Comparison of ENCODE assay signal across 13 cellular contexts in genomic region chr17:82302991-82303943, GRCh38. TPM values are rescaled to one million over a fixed set of nuclear protein-coding genes. Genes with fewer than 3 reads are reported as not detected.
DNase-seq lines count a peak whose midpoint lies in the region; ATAC-seq, FAIRE-seq and TF ChIP-seq lines count a peak whose summit lies in the region.
"Had no signal": no experiment of that assay in that cellular context is flagged by ENCODE, and none has a peak within 500 bp of the region (broad histone marks: within the 10 kb centered on the region; RNA-seq: fewer than 3 reads in every experiment).

No MANE protein-coding gene starts in this region.

- TF ChIP-seq RAD21 in SK-N-SH (IDR thresholded peaks at IDR 0.05; ENCODE audit: low read length) (no peak), K562 (CRISPR knock-in tag; conservative IDR thresholded peaks at IDR 0.05 in 1 of 2, IDR thresholded peaks at IDR 0.05 in 1 of 2) (no peak)

- WGBS in SK-N-SH (ENCODE audit: low lambda C conversion rate) = 80% methylated on average over 15 of the region's 35 CpGs
- WGBS in K562 (ENCODE audit: insufficient coverage, low coverage, missing lambda C conversion rate) = 63% methylated on average over 34 of the region's 35 CpGs
- 88 to 89% methylated on average over 32 to 34 of the region's 35 CpGs for WGBS in GM23248 (ENCODE audit: low coverage in 1 of 2, low lambda C conversion rate in 2 of 2, missing lambda C conversion rate in 2 of 2), 2 experiments

- H3F3A ChIP-seq in SK-N-SH (replicated peaks; ENCODE audit: insufficient read depth) (no peaks in the 10 kb centered on the region), GM23248 (ENCODE audit: insufficient read depth) (no peaks in the 10 kb centered on the region; the same call in 1 of the 2 replicates)

- H3K36me3 ChIP-seq in SK-N-SH (replicated peaks in 1 of 2; ENCODE audit: control insufficient read depth in 1 of 2, insufficient read depth in 2 of 2, low read length in 1 of 2) (no peaks in the 10 kb centered on the region), K562 (ENCODE audit: control insufficient read depth, insufficient read depth, low read length) (no peaks in the 10 kb centered on the region), GM23248 (ENCODE audit: low read depth) (no peaks in the 10 kb centered on the region)
- H3K36me3 ChIP-seq: neural progenitor cell had no signal

- H3K4me3 ChIP-seq in SK-N-SH (ENCODE audit: low read depth in 2 of 2, low read length in 1 of 2) (no peak overlapping the region), K562 (no peak overlapping the region), GM23248 (no peak overlapping the region)
- H3K4me3 ChIP-seq: neural progenitor cell had no signal

- H2AFZ ChIP-seq in SK-N-SH (ENCODE audit: low read depth) (no peak overlapping the region), K562 (ENCODE audit: low read depth, low read length) (peak overlapping the region; percentile 54; the same call in 1 of the 2 replicates), GM23248 (no peak overlapping the region)
- H2AFZ ChIP-seq: neural progenitor cell had no signal

- H3K9me2 ChIP-seq in SK-N-SH (no peaks in the 10 kb centered on the region), GM23248 (ENCODE audit: insufficient read depth) (no peaks in the 10 kb centered on the region)

- no peaks in the 10 kb centered on the region for H3K9me3 ChIP-seq in SK-N-SH
- H3K9me3 ChIP-seq in K562 (replicated peaks; ENCODE audit: control insufficient read depth, insufficient read depth, low read depth, low read length) = no peaks in the 10 kb centered on the region
- H3K9me3 ChIP-seq in GM23248 (ENCODE audit: low read depth) = no peaks in the 10 kb centered on the region

- ATAC-seq in SK-N-SH treated with all-trans-retinoic acid at 6 μM for 48 hours = no peak
- no peak for ATAC-seq in K562
- no peak for ATAC-seq in stimulated activated effector memory CD8-positive, alpha-beta T cell treated with anti-CD3 and anti-CD28 coated beads, Interleukin-12 subunit alpha, Interleukin-12 subunit beta, amount 100 ng/mL, for 72 hours

- TF ChIP-seq POLR2A in K562 (conservative IDR thresholded peaks at IDR 0.05) = no peak

- H3K9me1 ChIP-seq in K562 (ENCODE audit: control insufficient read depth, insufficient read depth, low read length) = no peaks in the 10 kb centered on the region

- H3K4me1 Mint-ChIP-seq in T-helper 2 cell treated with Interferon-gamma antibody and Interleukin-4, amounts not matched to agents 5 μg/mL and 100 μg/mL, for 36 hours (ENCODE audit: low read depth) = peaks cover 56% of the 10 kb centered on the region
- peaks cover 83% of the 10 kb centered on the region for H3K4me1 Mint-ChIP-seq in stimulated activated effector memory CD8-positive, alpha-beta T cell treated with anti-CD3 and anti-CD28 coated beads, Interleukin-12 subunit alpha, Interleukin-12 subunit beta, amount 100 ng/mL, for 72 hours

- H4K20me1 ChIP-seq in SK-N-SH (ENCODE audit: insufficient read depth) = no peaks in the 10 kb centered on the region
- H4K20me1 ChIP-seq in K562 (replicated peaks; ENCODE audit: control insufficient read depth, insufficient read depth, low read length) = no peaks in the 10 kb centered on the region
- no peaks in the 10 kb centered on the region for H4K20me1 ChIP-seq in GM23248 (ENCODE audit: insufficient read depth)

- no peaks in the 10 kb centered on the region for H3K79me2 ChIP-seq in SK-N-SH (ENCODE audit: insufficient read depth)
- H3K79me2 ChIP-seq in K562 (ENCODE audit: control insufficient read depth, insufficient read depth, low read length) = no peaks in the 10 kb centered on the region
- no peaks in the 10 kb centered on the region for H3K79me2 ChIP-seq in GM23248 (ENCODE audit: insufficient read depth)

- TF ChIP-seq EP300 in SK-N-SH (IDR thresholded peaks at IDR 0.05; ENCODE audit: borderline replicate concordance in 1 of 2, low read depth in 1 of 2, low read length in 1 of 2) = no peak
- TF ChIP-seq EP300 in K562 (IDR thresholded peaks at IDR 0.05; ENCODE audit: low read length) = no peak

- intact Hi-C loops in K562 (cut with micrococcal nuclease) = no loop called here

- no peak overlapping the region for H3K9ac ChIP-seq in SK-N-SH
- H3K9ac ChIP-seq in K562 (ENCODE audit: insufficient read depth in 1 of 2, low read depth in 2 of 2, low read length in 2 of 2) = peak overlapping the region in 1 of 2 experiments; percentile 65; a peak in 3 of 4 replicates
- no peak overlapping the region for H3K9ac ChIP-seq in GM23248
- H3K9ac ChIP-seq: neural progenitor cell had no signal

- H3K4me2 ChIP-seq in SK-N-SH (no peak overlapping the region), K562 (ENCODE audit: insufficient read depth, low read length) (no peak overlapping the region), GM23248 (ENCODE audit: unreplicated experiment) (no peak overlapping the region)
- H3K4me2 ChIP-seq: neural progenitor cell had no signal

- FAIRE-seq in K562 (lab: Jason Lieb, UNC) = no peak
- FAIRE-seq: keratinocyte had no signal

- H3K4me3 Mint-ChIP-seq in T-helper 2 cell treated with Interferon-gamma antibody and Interleukin-4, amounts not matched to agents 5 μg/mL and 100 μg/mL, for 36 hours = peak overlapping the region; percentile 81
- H3K4me3 Mint-ChIP-seq in stimulated activated effector memory CD8-positive, alpha-beta T cell treated with anti-CD3 and anti-CD28 coated beads, Interleukin-12 subunit alpha, Interleukin-12 subunit beta, amount 100 ng/mL, for 72 hours = peak overlapping the region; percentile 93

- CTCF ChIA-PET in SK-N-SH (lab: Yijun Ruan, JAX) (interaction anchor here (0.9 to 15.1 kb wide), 7 partner anchors 14 to 113 kb away, joined by 3 to 184 read pairs (median 4); partner anchors contain the start of genes HEXD and OGFOD3), K562 (lab: Yijun Ruan, JAX; ENCODE audit: low intra/inter-chr PET ratio) (no interaction called here)

- H3K9me3 Mint-ChIP-seq in T-helper 2 cell treated with Interferon-gamma antibody and Interleukin-4, amounts not matched to agents 5 μg/mL and 100 μg/mL, for 36 hours = no peaks in the 10 kb centered on the region
- no peaks in the 10 kb centered on the region for H3K9me3 Mint-ChIP-seq in stimulated activated effector memory CD8-positive, alpha-beta T cell treated with anti-CD3 and anti-CD28 coated beads, Interleukin-12 subunit alpha, Interleukin-12 subunit beta, amount 100 ng/mL, for 72 hours
- H3K9me3 Mint-ChIP-seq: neural progenitor cell had no signal

- POLR2A ChIA-PET in SK-N-SH (lab: Yijun Ruan, JAX) = interaction anchor here (0.6 to 1.3 kb wide), 2 partner anchors 10 to 49 kb away, joined by 4 to 5 read pairs; no protein-coding TSS in a partner anchor
- POLR2A ChIA-PET in K562 (lab: Yijun Ruan, JAX) = interaction anchor here (0.5 to 1.7 kb wide), 5 partner anchors 8 to 42 kb away, joined by 3 to 5 read pairs (median 4); no protein-coding TSS in a partner anchor

- TF ChIP-seq CTCF in SK-N-SH (IDR thresholded peaks at IDR 0.05) (no peak), K562 (IDR thresholded peaks at IDR 0.05 in 2 of 3, conservative IDR thresholded peaks at IDR 0.05 in 1 of 3; ENCODE audit: insufficient read depth in 2 of 3, low read depth in 1 of 3, low read length in 3 of 3) (no peak)

- no TSS peak for BruUV-seq in K562 (replicated peaks; lab: Mats Ljungman, UMichigan)

- H3K27me3 Mint-ChIP-seq in T-helper 2 cell treated with Interferon-gamma antibody and Interleukin-4, amounts not matched to agents 5 μg/mL and 100 μg/mL, for 36 hours (ENCODE audit: low read depth) = no peaks in the 10 kb centered on the region

- in situ Hi-C loops in K562 (cut with MboI) (no loop called here), GM23248 (cut with MboI) (no loop called here)

- H3K4me1 ChIP-seq in SK-N-SH (ENCODE audit: control insufficient read depth in 1 of 2, insufficient read depth in 2 of 2, low read depth in 1 of 2, low read length in 1 of 2) (peaks cover 7 to 24% of the 10 kb centered on the region in 2 experiments; a peak in 3 of 4 replicates), K562 (replicated peaks in 1 of 2; ENCODE audit: control insufficient read depth in 2 of 2, insufficient read depth in 2 of 2, low read length in 2 of 2) (peaks cover 38 to 70% of the 10 kb centered on the region in 2 experiments), GM23248 (ENCODE audit: insufficient read depth) (peaks cover 5% of the 10 kb centered on the region)

- peak overlapping the region; percentile 75 for H3K27ac Mint-ChIP-seq in T-helper 2 cell treated with Interferon-gamma antibody and Interleukin-4, amounts not matched to agents 5 μg/mL and 100 μg/mL, for 36 hours
- peak overlapping the region; percentile 100 for H3K27ac Mint-ChIP-seq in stimulated activated effector memory CD8-positive, alpha-beta T cell treated with anti-CD3 and anti-CD28 coated beads, Interleukin-12 subunit alpha, Interleukin-12 subunit beta, amount 100 ng/mL, for 72 hours
- H3K27ac Mint-ChIP-seq: neural progenitor cell had no signal

- H3K27ac ChIP-seq in SK-N-SH (ENCODE audit: low read depth in 2 of 2, low read length in 1 of 2) (no peak overlapping the region), K562 (ENCODE audit: extremely low read depth, low read depth, low read length) (no peak overlapping the region), GM23248 (no peak overlapping the region)
- H3K27ac ChIP-seq: 22Rv1, neural progenitor cell had no signal

- no peaks in the 10 kb centered on the region for H3K36me3 Mint-ChIP-seq in T-helper 2 cell treated with Interferon-gamma antibody and Interleukin-4, amounts not matched to agents 5 μg/mL and 100 μg/mL, for 36 hours (ENCODE audit: low read depth)
- peaks cover 11% of the 10 kb centered on the region for H3K36me3 Mint-ChIP-seq in stimulated activated effector memory CD8-positive, alpha-beta T cell treated with anti-CD3 and anti-CD28 coated beads, Interleukin-12 subunit alpha, Interleukin-12 subunit beta, amount 100 ng/mL, for 72 hours
- H3K36me3 Mint-ChIP-seq: neural progenitor cell had no signal

- DNase-seq in SK-N-SH (peak; percentile 42), K562 (ENCODE audit: extremely low read depth in 1 of 4, low spot score in 3 of 4) (no peak), GM23248 (no peak), HUDEP-2 (lab: John Stamatoyannopoulos, UW; ENCODE audit: unreplicated experiment in 76 of 76) (no peak), hypothalamus (lab: John Stamatoyannopoulos, UW) (no peak)
- DNase-seq in T-helper 2 cell treated with Interferon-gamma antibody and Interleukin-4, amounts not matched to agents 5 μg/mL and 100 μg/mL, for 36 hours (ENCODE audit: low spot score) = no peak
- no peak for DNase-seq in stimulated activated effector memory CD8-positive, alpha-beta T cell treated with anti-CD3 and anti-CD28 coated beads, Interleukin-12 subunit alpha, Interleukin-12 subunit beta, amount 100 ng/mL, for 72 hours (ENCODE audit: low spot score in 2 of 2)
- DNase-seq: NCI-H1417 treated with DMSO at 0.1 percent for 48 hours had no signal

- H3K27me3 ChIP-seq in SK-N-SH (ENCODE audit: insufficient read depth) (no peaks in the 10 kb centered on the region), K562 (ENCODE audit: control insufficient read depth in 2 of 2, insufficient read depth in 2 of 2, low read length in 2 of 2) (no peaks in the 10 kb centered on the region), GM23248 (replicated peaks; ENCODE audit: insufficient read depth) (no peaks in the 10 kb centered on the region)

RNA-seq across cellular contexts. Expression of gene CD7, which starts 14.1 kb away (rescaled TPM):
- polyA plus RNA-seq in SK-N-SH (2012; rRNA removed) (0.07 TPM in 1 of 2 replicates, not detected in the other), K562 (2011; rRNA removed) (0.21 and 0.85 TPM in 2 replicates), K562 (2014; fragmentation: Illumina TruSeq; extraction: Trizol) (not detected in 2 replicates), K562 (2014; fragmentation: Nextera tagmentation; extraction: Ambion mirVana) (not detected), K562 (2014; rRNA removed) (not detected in 2 replicates), GM23248 (2016; fragmentation: Nextera tagmentation; extraction: Ambion mirVana) (0.23 TPM in 1 of 2 replicates, not detected in the other)
- 0.16 TPM in 1 of 2 replicates, not detected in the other for polyA plus RNA-seq in SK-N-SH (2012; cell fraction: cytosol; rRNA removed)
- polyA plus RNA-seq in SK-N-SH (2012; cell fraction: nucleus; rRNA removed) = not detected in 2 replicates
- total RNA-seq in K562 (2011; cell fraction: chromatin; rRNA removed; ENCODE audit: low replicate concordance) = 0.44 TPM in 1 of 2 replicates, not detected in the other
- 0.66 and 0.83 TPM in 2 replicates for total RNA-seq in K562 (2011; cell fraction: nucleolus; rRNA removed)
- 0.69 TPM in 1 of 2 replicates, not detected in the other for total RNA-seq in K562 (2011; cell fraction: nucleoplasm; rRNA removed)
- total RNA-seq in K562 (2014; rRNA removed) (not detected in 2 replicates), K562 (2014; rRNA removed; fragmentation: Illumina TruSeq; extraction: Trizol) (not detected in 2 replicates), K562 (2015; rRNA removed; fragmentation: Illumina TruSeq; extraction: Trizol) (not detected in 2 replicates), K562 (2021) (0.18 and 0.35 TPM in 2 replicates)
- 0.34 and 1.3 TPM in 2 replicates for polyA plus RNA-seq in K562 (2011; cell fraction: cytosol; rRNA removed)
- 0.88 and 1.2 TPM in 2 replicates for polyA plus RNA-seq in K562 (2011; cell fraction: nucleus; rRNA removed)
- polyA plus RNA-seq in K562 (2012) = 0.16 and 0.19 TPM in 2 replicates
- polyA minus RNA-seq in K562 (2011; rRNA and poly(A)+ RNA removed) = not detected in 2 replicates
- 1.0 TPM in 1 of 2 replicates, not detected in the other for polyA minus RNA-seq in K562 (2011; cell fraction: cytosol; rRNA and poly(A)+ RNA removed)
- polyA minus RNA-seq in K562 (2011; cell fraction: nucleus; rRNA and poly(A)+ RNA removed) = 0.27 TPM in 1 of 2 replicates, not detected in the other
- 0.22 TPM in 1 of 2 replicates, not detected in the other for total RNA-seq in GM23248 (2014; rRNA removed; shearing (Covaris generic))
- polyA plus RNA-seq: fibroblast of lung, keratinocyte had no signal

RNA-seq across cellular contexts. Expression of gene CSNK1D, which starts 29.8 kb away (rescaled TPM):
- polyA plus RNA-seq in SK-N-SH (2012; rRNA removed) = 133 and 216 TPM in 2 replicates
- 121 and 170 TPM in 2 replicates for polyA plus RNA-seq in SK-N-SH (2012; cell fraction: cytosol; rRNA removed)
- 670 and 707 TPM in 2 replicates for polyA plus RNA-seq in SK-N-SH (2012; cell fraction: nucleus; rRNA removed)
- total RNA-seq in K562 (2011; cell fraction: chromatin; rRNA removed; ENCODE audit: low replicate concordance) = 268 and 441 TPM in 2 replicates
- 196 and 213 TPM in 2 replicates for total RNA-seq in K562 (2011; cell fraction: nucleolus; rRNA removed)
- 179 and 187 TPM in 2 replicates for total RNA-seq in K562 (2011; cell fraction: nucleoplasm; rRNA removed)
- 26.1 and 39.0 TPM in 2 replicates for total RNA-seq in K562 (2014; rRNA removed)
- total RNA-seq in K562 (2014; rRNA removed; fragmentation: Illumina TruSeq; extraction: Trizol) = 35.9 and 41.3 TPM in 2 replicates
- total RNA-seq in K562 (2015; rRNA removed; fragmentation: Illumina TruSeq; extraction: Trizol) = 35.7 and 36.6 TPM in 2 replicates
- total RNA-seq in K562 (2021) = 95.3 and 114 TPM in 2 replicates
- polyA plus RNA-seq in K562 (2011; rRNA removed) = 82.8 and 96.8 TPM in 2 replicates
- 51.5 and 60.4 TPM in 2 replicates for polyA plus RNA-seq in K562 (2011; cell fraction: cytosol; rRNA removed)
- polyA plus RNA-seq in K562 (2011; cell fraction: nucleus; rRNA removed) = 306 and 488 TPM in 2 replicates
- polyA plus RNA-seq in K562 (2012) = 102 and 106 TPM in 2 replicates
- 123 and 133 TPM in 2 replicates for polyA plus RNA-seq in K562 (2014; fragmentation: Illumina TruSeq; extraction: Trizol)
- 1 to 10 TPM; 6.5 to 7.4 TPM for polyA plus RNA-seq in K562 (2014; fragmentation: Nextera tagmentation; extraction: Ambion mirVana)
- polyA plus RNA-seq in K562 (2014; rRNA removed) = 81.0 and 90.3 TPM in 2 replicates
- 56.2 and 74.7 TPM in 2 replicates for polyA minus RNA-seq in K562 (2011; rRNA and poly(A)+ RNA removed)
- 45.7 and 51.3 TPM in 2 replicates for polyA minus RNA-seq in K562 (2011; cell fraction: cytosol; rRNA and poly(A)+ RNA removed)
- polyA minus RNA-seq in K562 (2011; cell fraction: nucleus; rRNA and poly(A)+ RNA removed) = 71.1 and 74.9 TPM in 2 replicates
- 24.5 and 35.1 TPM in 2 replicates for total RNA-seq in GM23248 (2014; rRNA removed; shearing (Covaris generic))
- polyA plus RNA-seq in GM23248 (2016; fragmentation: Nextera tagmentation; extraction: Ambion mirVana) = 102 and 114 TPM in 2 replicates

RNA-seq across cellular contexts. Expression of gene SECTM1, which starts 30.3 kb away (rescaled TPM):
- 2.1 and 3.8 TPM in 2 replicates for polyA plus RNA-seq in SK-N-SH (2012; rRNA removed)
- polyA plus RNA-seq in SK-N-SH (2012; cell fraction: cytosol; rRNA removed) = 0.82 and 1.6 TPM in 2 replicates
- 1.3 and 1.4 TPM in 2 replicates for polyA plus RNA-seq in SK-N-SH (2012; cell fraction: nucleus; rRNA removed)
- 0.86 TPM in 1 of 2 replicates, not detected in the other for total RNA-seq in K562 (2011; cell fraction: chromatin; rRNA removed; ENCODE audit: low replicate concordance)
- 0.53 and 0.83 TPM in 2 replicates for total RNA-seq in K562 (2011; cell fraction: nucleolus; rRNA removed)
- total RNA-seq in K562 (2011; cell fraction: nucleoplasm; rRNA removed) = 0.99 TPM in 1 of 2 replicates, not detected in the other
- total RNA-seq in K562 (2014; rRNA removed) = 0.18 TPM in 1 of 2 replicates, not detected in the other
- not detected in 2 replicates for total RNA-seq in K562 (2014; rRNA removed; fragmentation: Illumina TruSeq; extraction: Trizol)
- total RNA-seq in K562 (2015; rRNA removed; fragmentation: Illumina TruSeq; extraction: Trizol) = not detected in 2 replicates
- total RNA-seq in K562 (2021) = 0.11 TPM in 1 of 2 replicates, not detected in the other
- polyA plus RNA-seq in K562 (2011; rRNA removed) = 0.19 and 0.46 TPM in 2 replicates
- polyA plus RNA-seq in K562 (2011; cell fraction: cytosol; rRNA removed) = 0.35 and 1.1 TPM in 2 replicates
- polyA plus RNA-seq in K562 (2011; cell fraction: nucleus; rRNA removed) = 0.31 and 0.47 TPM in 2 replicates
- 0.36 and 0.57 TPM in 2 replicates for polyA plus RNA-seq in K562 (2012)
- polyA plus RNA-seq in K562 (2014; fragmentation: Illumina TruSeq; extraction: Trizol) = 0.15 TPM in 1 of 2 replicates, not detected in the other
- polyA plus RNA-seq in K562 (2014; fragmentation: Nextera tagmentation; extraction: Ambion mirVana) = not detected
- polyA plus RNA-seq in K562 (2014; rRNA removed) = not detected in 2 replicates
- polyA minus RNA-seq in K562 (2011; rRNA and poly(A)+ RNA removed) = 0.18 and 0.33 TPM in 2 replicates
- not detected in 2 replicates for polyA minus RNA-seq in K562 (2011; cell fraction: cytosol; rRNA and poly(A)+ RNA removed)
- polyA minus RNA-seq in K562 (2011; cell fraction: nucleus; rRNA and poly(A)+ RNA removed) = 0.94 TPM in 1 of 2 replicates, not detected in the other
- 1.4 and 3.0 TPM in 2 replicates for total RNA-seq in GM23248 (2014; rRNA removed; shearing (Covaris generic))
- 1.4 TPM in 2 replicates for polyA plus RNA-seq in GM23248 (2016; fragmentation: Nextera tagmentation; extraction: Ambion mirVana)

RNA-seq across cellular contexts. Expression of gene TEX19, which starts 55.8 kb away (rescaled TPM):
- polyA plus RNA-seq in SK-N-SH (2012; rRNA removed) (0.10 and 0.11 TPM in 2 replicates), K562 (2011; rRNA removed) (3.6 and 4.9 TPM in 2 replicates), K562 (2014; fragmentation: Illumina TruSeq; extraction: Trizol) (1.9 and 2.3 TPM in 2 replicates), K562 (2014; fragmentation: Nextera tagmentation; extraction: Ambion mirVana) (under 1 TPM; 0.10 to 0.57 TPM), K562 (2014; rRNA removed) (1.9 and 2.2 TPM in 2 replicates), GM23248 (2016; fragmentation: Nextera tagmentation; extraction: Ambion mirVana) (not detected in 2 replicates)
- 0.08 and 0.12 TPM in 2 replicates for polyA plus RNA-seq in SK-N-SH (2012; cell fraction: cytosol; rRNA removed)
- 0.08 and 0.11 TPM in 2 replicates for polyA plus RNA-seq in SK-N-SH (2012; cell fraction: nucleus; rRNA removed)
- 1.0 and 1.2 TPM in 2 replicates for total RNA-seq in K562 (2011; cell fraction: chromatin; rRNA removed; ENCODE audit: low replicate concordance)
- total RNA-seq in K562 (2011; cell fraction: nucleolus; rRNA removed) = 1.2 TPM in 2 replicates
- total RNA-seq in K562 (2011; cell fraction: nucleoplasm; rRNA removed) = 1.0 and 1.8 TPM in 2 replicates
- total RNA-seq in K562 (2014; rRNA removed) (1.6 and 2.4 TPM in 2 replicates), K562 (2014; rRNA removed; fragmentation: Illumina TruSeq; extraction: Trizol) (0.93 and 1.4 TPM in 2 replicates), K562 (2015; rRNA removed; fragmentation: Illumina TruSeq; extraction: Trizol) (1.6 and 2.0 TPM in 2 replicates), K562 (2021) (1.4 and 2.1 TPM in 2 replicates)
- 4.1 and 5.7 TPM in 2 replicates for polyA plus RNA-seq in K562 (2011; cell fraction: cytosol; rRNA removed)
- polyA plus RNA-seq in K562 (2011; cell fraction: nucleus; rRNA removed) = 1.2 and 1.9 TPM in 2 replicates
- polyA plus RNA-seq in K562 (2012) = 2.0 and 5.3 TPM in 2 replicates
- 2.4 and 2.7 TPM in 2 replicates for polyA minus RNA-seq in K562 (2011; rRNA and poly(A)+ RNA removed)
- polyA minus RNA-seq in K562 (2011; cell fraction: cytosol; rRNA and poly(A)+ RNA removed) = 0.91 and 1.5 TPM in 2 replicates
- 0.13 and 0.56 TPM in 2 replicates for polyA minus RNA-seq in K562 (2011; cell fraction: nucleus; rRNA and poly(A)+ RNA removed)
- not detected in 2 replicates for total RNA-seq in GM23248 (2014; rRNA removed; shearing (Covaris generic))
- polyA plus RNA-seq: keratinocyte had no signal
